23 cellular contexts compared by ENCODE assay signal in genomic region chr4:41982716-41983115, GRCh38. TPM values are rescaled to one million over a fixed set of nuclear protein-coding genes. Genes with fewer than 3 reads are reported as not detected.
"Had no signal": no experiment of that assay in that cellular context is flagged by ENCODE, and none has a peak within 500 bp of the region (broad histone marks: within the 10 kb centered on the region; RNA-seq: fewer than 3 reads in every experiment).

No MANE protein-coding gene starts in this region.

- H3K36me3 ChIP-seq: colonic mucosa, esophagus muscularis mucosa, gastroesophageal sphincter, heart left ventricle, left lung, lower lobe of right lung had no signal

- H3K4me3 Mint-ChIP-seq: dendritic cell treated with granulocyte-macrophage colony-stimulating factor and Interleukin-4, amounts not matched to agents 40 ng/mL and 50 ng/mL, for 4 days; mesothelial cell of epicardium had no signal

- H3K79me2 ChIP-seq: hepatocyte had no signal

- H3K27ac Mint-ChIP-seq: dendritic cell treated with granulocyte-macrophage colony-stimulating factor and Interleukin-4, amounts not matched to agents 40 ng/mL and 50 ng/mL, for 4 days; mesothelial cell of epicardium; naive B cell had no signal

- H3K4me1 ChIP-seq: colonic mucosa, esophagus muscularis mucosa, foreskin keratinocyte, gastroesophageal sphincter, heart left ventricle, left lung, lower lobe of right lung had no signal

- H2AFZ ChIP-seq: hepatocyte had no signal

- H3K36me3 Mint-ChIP-seq: mesothelial cell of epicardium, naive B cell had no signal

- H3K27ac ChIP-seq: colonic mucosa, esophagus muscularis mucosa, foreskin keratinocyte, gastroesophageal sphincter, heart left ventricle, hepatocyte, left lung, lower lobe of right lung had no signal

- H3K9me3 ChIP-seq: colonic mucosa, esophagus muscularis mucosa, gastroesophageal sphincter, heart left ventricle, lower lobe of right lung, mucosa of descending colon had no signal

- FAIRE-seq: endothelial cell of umbilical vein, frontal cortex, islet of Langerhans, keratinocyte had no signal

- H3K4me1 Mint-ChIP-seq: mesothelial cell of epicardium, naive B cell had no signal

- ATAC-seq: foreskin keratinocyte, gastroesophageal sphincter, left cardiac atrium, left lung, left ventricle myocardium superior, lower lobe of right lung, mucosa of descending colon had no signal

- H3K4me2 ChIP-seq: hepatocyte had no signal

- H3K9me3 Mint-ChIP-seq: dendritic cell treated with granulocyte-macrophage colony-stimulating factor and Interleukin-4, amounts not matched to agents 40 ng/mL and 50 ng/mL, for 4 days; mesothelial cell of epicardium; naive B cell had no signal

- DNase-seq: colonic mucosa; cortex of kidney; effector memory CD4-positive, alpha-beta T cell; foreskin keratinocyte; heart left ventricle; hypothalamus; left cardiac atrium; left lung; left ventricle myocardium superior; lower lobe of right lung; mesenchymal stem cell; mucosa of descending colon; naive B cell had no signal

- H3K27me3 Mint-ChIP-seq: dendritic cell treated with granulocyte-macrophage colony-stimulating factor and Interleukin-4, amounts not matched to agents 40 ng/mL and 50 ng/mL, for 4 days had no signal

- H3K4me3 ChIP-seq: colonic mucosa, esophagus muscularis mucosa, gastroesophageal sphincter, heart left ventricle, hepatocyte, left lung, lower lobe of right lung, mucosa of descending colon had no signal

- H3K27me3 ChIP-seq: colonic mucosa, esophagus muscularis mucosa, foreskin keratinocyte, gastroesophageal sphincter, heart left ventricle, hepatocyte, left lung had no signal

RNA-seq across cellular contexts. Expression of gene DCAF4L1, which starts 1.2 kb away (rescaled TPM):
- total RNA-seq: epithelial cell of proximal tubule had no signal
- polyA plus RNA-seq: hepatocyte had no signal
